1 cellular context compared by ENCODE assay signal in genomic region chr5:177113566-177114424, GRCh38.
TF ChIP-seq lines count a peak whose summit lies in the region.

No MANE protein-coding gene starts in this region.

TF ChIP-seq in HepG2, 621 proteins besides CTCF, POLR2A, EP300 and RAD21 (continued from another document and continues in another):
- TF ChIP-seq ZBTB4 (CRISPR knock-in tag; IDR thresholded peaks at IDR 0.05; ENCODE audit: borderline replicate concordance) (no peak), ARNTL (CRISPR knock-in tag; IDR thresholded peaks at IDR 0.05) (no peak), GLI4 (CRISPR knock-in tag; IDR thresholded peaks at IDR 0.05; ENCODE audit: borderline replicate concordance) (peak; percentile 31; the same call in 1 of the 2 replicates), ZMAT5 (CRISPR knock-in tag; IDR thresholded peaks at IDR 0.05; ENCODE audit: borderline replicate concordance, low read depth) (no peak), MIXL1 (CRISPR knock-in tag; IDR thresholded peaks at IDR 0.05) (0 out of 2 replicates have a peak, but pooled peaks have one; percentile 19), ZNF292 (CRISPR knock-in tag; IDR thresholded peaks at IDR 0.05; ENCODE audit: borderline replicate concordance, low read depth) (no peak), PPARG (CRISPR knock-in tag; conservative IDR thresholded peaks at IDR 0.05) (no peak), BCL6 (CRISPR knock-in tag; IDR thresholded peaks at IDR 0.05) (no peak), ZBTB20 (CRISPR knock-in tag; IDR thresholded peaks at IDR 0.05; ENCODE audit: borderline replicate concordance, low read depth) (no peak), TFDP1 (CRISPR knock-in tag; IDR thresholded peaks at IDR 0.05; ENCODE audit: borderline replicate concordance) (no peak), KDM4B (CRISPR knock-in tag; IDR thresholded peaks at IDR 0.05) (no peak), CHCHD3 (CRISPR knock-in tag; IDR thresholded peaks at IDR 0.05) (no peak), XRCC5 (optimal IDR thresholded peaks at IDR 0.05; ENCODE audit: low read length) (peak; percentile 25), ZBTB46 (CRISPR knock-in tag; IDR thresholded peaks at IDR 0.05; ENCODE audit: borderline replicate concordance) (no peak), HMGXB3 (CRISPR knock-in tag; IDR thresholded peaks at IDR 0.05; ENCODE audit: borderline replicate concordance) (no peak), ZNF280B (CRISPR knock-in tag; IDR thresholded peaks at IDR 0.05; ENCODE audit: borderline replicate concordance) (no peak), MAFK (conservative IDR thresholded peaks at IDR 0.05 in 1 of 2, IDR thresholded peaks at IDR 0.05 in 1 of 2; ENCODE audit: low read length in 2 of 2) (no peak), RORA (CRISPR knock-in tag; IDR thresholded peaks at IDR 0.05) (no peak), ZNF883 (CRISPR knock-in tag; IDR thresholded peaks at IDR 0.05; ENCODE audit: not compliant biosample characterization) (no peak), BRF2 (CRISPR knock-in tag; IDR thresholded peaks at IDR 0.05) (no peak), ZFP90 (CRISPR knock-in tag; IDR thresholded peaks at IDR 0.05; ENCODE audit: borderline replicate concordance) (no peak), MAZ (IDR thresholded peaks at IDR 0.05; ENCODE audit: borderline replicate concordance, low read depth, low read length) (no peak), MAZ (CRISPR knock-in tag; IDR thresholded peaks at IDR 0.05; ENCODE audit: low read depth) (no peak), ZNF564 (CRISPR knock-in tag; IDR thresholded peaks at IDR 0.05) (no peak), MAF1 (CRISPR knock-in tag; IDR thresholded peaks at IDR 0.05; ENCODE audit: borderline replicate concordance) (no peak), NFRKB (IDR thresholded peaks at IDR 0.05) (no peak), ZNF577 (CRISPR knock-in tag; IDR thresholded peaks at IDR 0.05; ENCODE audit: borderline replicate concordance, low read depth) (no peak), MYPOP (CRISPR knock-in tag; IDR thresholded peaks at IDR 0.05) (no peak), THAP9 (CRISPR knock-in tag; IDR thresholded peaks at IDR 0.05; ENCODE audit: borderline replicate concordance) (no peak), ELF3 (CRISPR knock-in tag; IDR thresholded peaks at IDR 0.05) (0 out of 2 replicates have a peak, but pooled peaks have one; percentile 13), ZNF570 (CRISPR knock-in tag; IDR thresholded peaks at IDR 0.05; ENCODE audit: borderline replicate concordance) (no peak), NR3C1 (CRISPR knock-in tag; IDR thresholded peaks at IDR 0.05) (no peak), TOPORS (CRISPR knock-in tag; IDR thresholded peaks at IDR 0.05) (no peak), ZNF383 (CRISPR knock-in tag; IDR thresholded peaks at IDR 0.05; ENCODE audit: borderline replicate concordance) (no peak), KDM1A (CRISPR knock-in tag; IDR thresholded peaks at IDR 0.05) (no peak), SATB2 (CRISPR knock-in tag; IDR thresholded peaks at IDR 0.05) (no peak), ATRX (CRISPR knock-in tag; IDR thresholded peaks at IDR 0.05; ENCODE audit: borderline replicate concordance) (no peak), YY1 (IDR thresholded peaks at IDR 0.05; ENCODE audit: insufficient read depth, insufficient replicate concordance, low read depth, low read length) (no peak), SP140L (CRISPR knock-in tag; IDR thresholded peaks at IDR 0.05; ENCODE audit: borderline replicate concordance) (no peak), FLYWCH1 (CRISPR knock-in tag; IDR thresholded peaks at IDR 0.05) (no peak), RARG (CRISPR knock-in tag; IDR thresholded peaks at IDR 0.05; ENCODE audit: low read depth) (no peak), RFXANK (CRISPR knock-in tag; IDR thresholded peaks at IDR 0.05) (no peak), IRF2 (CRISPR knock-in tag; IDR thresholded peaks at IDR 0.05) (0 out of 2 replicates have a peak, but pooled peaks have one; percentile 27), HOXA7 (CRISPR knock-in tag; IDR thresholded peaks at IDR 0.05) (no peak), GFI1 (CRISPR knock-in tag; IDR thresholded peaks at IDR 0.05; ENCODE audit: borderline replicate concordance) (0 out of 2 replicates have a peak, but pooled peaks have one; percentile 59)
